Comparison of ENCODE assay signal across 8 cellular contexts in the genomic region with DNA sequence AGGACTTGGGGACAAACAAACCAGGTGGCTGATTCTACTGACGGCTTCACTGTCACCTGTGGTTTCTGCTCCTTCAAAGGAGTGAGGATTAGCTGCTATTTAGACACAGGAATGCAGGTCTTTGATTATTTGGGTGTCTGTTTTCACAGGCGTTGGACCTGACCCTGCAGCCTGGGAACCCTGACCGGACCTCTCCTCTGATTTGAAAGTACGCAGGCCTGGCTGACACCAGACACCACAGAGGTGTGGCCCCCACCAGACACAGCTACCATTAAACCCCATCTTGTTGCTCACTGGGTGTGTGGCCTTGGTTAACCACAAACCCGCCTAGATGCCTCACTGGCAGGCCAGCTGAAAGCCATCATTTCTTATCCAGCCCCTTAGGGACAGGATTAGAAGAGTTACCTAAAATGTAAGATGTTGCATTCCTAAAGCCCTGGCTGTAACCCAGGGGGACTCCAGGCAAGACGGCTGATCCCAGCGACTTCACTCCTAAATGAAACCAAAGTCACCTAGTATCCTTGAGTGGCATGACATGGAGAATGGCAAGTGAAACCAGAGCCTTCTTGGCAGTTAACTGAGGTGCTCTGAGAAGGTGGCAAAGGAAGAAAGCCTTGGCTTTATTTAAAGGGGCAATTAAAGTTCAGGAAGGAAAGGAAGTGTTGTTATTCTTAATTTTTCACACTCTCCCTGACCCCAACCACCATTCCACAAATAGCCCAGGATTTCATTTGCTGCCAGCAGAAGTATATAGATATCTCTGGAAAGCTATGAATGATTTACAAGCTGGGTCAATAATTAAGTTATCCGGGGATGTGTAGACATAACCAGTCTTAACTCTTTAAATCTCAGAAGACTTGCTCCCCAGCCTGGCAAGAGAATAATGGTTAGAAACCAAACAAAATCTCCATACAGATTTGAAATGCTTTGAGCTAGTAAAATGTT.
DNase-seq lines count a peak whose midpoint lies in the region; ATAC-seq, FAIRE-seq and TF ChIP-seq lines count a peak whose summit lies in the region.

No MANE protein-coding gene starts in this region.

- H3K27me3 ChIP-seq in fibroblast of lung (ENCODE audit: control insufficient read depth, insufficient read depth, low read length) = no peaks in the 10 kb centered on the region

- DNase-seq in ACHN = peak; percentile 88
- peak; percentile 98 for DNase-seq in M059J (ENCODE audit: low read depth)
- peak; percentile 12 to 92 for DNase-seq in fibroblast of lung (ENCODE audit: low read depth in 2 of 2)
- DNase-seq in urothelium cell line (ENCODE audit: low spot score) = peak; percentile 70
- no peak for DNase-seq in cerebellar nuclear complex (lab: John Stamatoyannopoulos, UW)
- no peak for DNase-seq in effector CD8-positive, alpha-beta T cell (lab: John Stamatoyannopoulos, UW)
- DNase-seq in activated CD4-positive, alpha-beta T cell treated with anti-CD3 and anti-CD28 coated beads, Interleukin-2, amount 50 U/mL, for 4 hours = no peak

- ATAC-seq in GM21423 (IDR thresholded peaks at IDR 0.05; ENCODE audit: unreplicated experiment) = peak; percentile 86

- H3K36me3 ChIP-seq in fibroblast of lung (ENCODE audit: control insufficient read depth, insufficient read depth, low read length) = no peaks in the 10 kb centered on the region

- H3K9me3 ChIP-seq in fibroblast of lung (ENCODE audit: control insufficient read depth, insufficient read depth, low read depth, low read length) = no peaks in the 10 kb centered on the region

- no peak overlapping the region for H2AFZ ChIP-seq in fibroblast of lung (ENCODE audit: low read length)

- no peak overlapping the region for H3K4me3 ChIP-seq in fibroblast of lung (replicated peaks in 1 of 4; ENCODE audit: control extremely low read depth in 1 of 4, insufficient read depth in 1 of 4, low read depth in 3 of 4, low read length in 4 of 4)

- no peaks in the 10 kb centered on the region for H3K4me1 ChIP-seq in fibroblast of lung (ENCODE audit: control insufficient read depth, extremely low read depth, insufficient read depth, low read length)

- H3K79me2 ChIP-seq in fibroblast of lung (ENCODE audit: control insufficient read depth, insufficient read depth, low read length) = no peaks in the 10 kb centered on the region

- H4K20me1 ChIP-seq in fibroblast of lung (ENCODE audit: control insufficient read depth, extremely low read depth, insufficient read depth, low read length) = no peaks in the 10 kb centered on the region

- TF ChIP-seq CTCF in fibroblast of lung (conservative IDR thresholded peaks at IDR 0.05 in 1 of 2, IDR thresholded peaks at IDR 0.05 in 1 of 2; ENCODE audit: low read depth in 1 of 2, low read length in 2 of 2) = no peak

- H3K4me2 ChIP-seq in fibroblast of lung (ENCODE audit: extremely low read depth, insufficient read depth, low read length) = no peak overlapping the region

- H3K9ac ChIP-seq in fibroblast of lung (ENCODE audit: insufficient read depth, low read length) = no peak overlapping the region

- FAIRE-seq in urothelium cell line (lab: Jason Lieb, UNC) = peak; percentile 80

- H3K27ac ChIP-seq in fibroblast of lung (ENCODE audit: insufficient read depth, low read length) = no peak overlapping the region

- in situ Hi-C loops in ACHN (cut with HindIII; ENCODE audit: low pct_ligation_motif_present, low pct_unique_long_range_greater_than_20kb, low sequenced_read_pairs) = no loop called here

Comparison
In these comparisons a context has a peak if more than half of its experiments do, and no peak if none do; other contexts are left out.
1. DNase-seq: peak in ACHN (single experiment), M059J (single experiment), fibroblast of lung (2 of 2) and urothelium cell line (single experiment); none in cerebellar nuclear complex (0 of 2), effector CD8-positive, alpha-beta T cell (single experiment) and activated CD4-positive, alpha-beta T cell treated with anti-CD3 and anti-CD28 coated beads, Interleukin-2, amount 50 U/mL, for 4 hours (0 of 2).